In the genomic region with DNA sequence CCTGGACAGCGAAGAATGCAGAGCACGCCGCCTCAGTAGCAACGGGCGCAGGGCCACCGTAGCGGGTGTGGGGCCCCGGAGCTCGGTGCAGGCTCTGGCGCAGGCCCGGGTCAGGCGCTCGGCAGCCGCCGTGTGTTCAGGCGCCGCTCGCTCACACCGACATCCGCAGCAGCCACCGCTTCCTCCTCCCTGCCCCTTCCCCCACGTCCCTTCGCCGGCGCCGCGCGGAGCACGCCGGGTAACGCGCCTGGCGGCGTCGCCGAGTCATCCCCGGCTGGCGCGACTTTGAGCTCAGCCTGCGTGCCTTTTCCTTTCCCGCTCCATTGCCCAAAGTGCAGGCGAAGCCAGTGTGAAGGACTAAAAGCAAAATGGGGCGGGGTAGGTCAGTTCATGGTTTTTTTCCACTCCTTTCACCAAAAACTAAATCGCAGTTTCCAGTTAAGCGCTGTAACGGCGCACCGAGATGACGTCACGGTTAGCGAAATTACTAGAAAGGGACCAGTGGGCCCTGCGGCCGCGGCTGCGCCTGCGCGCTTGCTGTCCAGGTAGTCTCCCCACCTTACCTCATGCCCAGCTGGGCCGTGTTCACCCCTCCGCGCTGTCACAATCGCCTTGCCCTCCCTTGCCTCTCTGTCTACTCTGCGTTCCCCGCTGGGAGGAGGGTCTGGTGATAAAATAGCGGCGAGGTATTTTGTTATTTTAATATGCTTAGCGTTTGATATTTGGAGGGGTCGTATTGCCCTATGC, we compare ENCODE assay signal across 8 cellular contexts. TPM values are rescaled to one million over a fixed set of nuclear protein-coding genes. Genes with fewer than 3 reads are reported as not detected.
DNase-seq lines count a peak whose midpoint lies in the region; ATAC-seq, FAIRE-seq and TF ChIP-seq lines count a peak whose summit lies in the region.

UBQLN1 (minus strand) TSS at position 191 of the 747 bp plus-strand sequence. CDS start 279 bp downstream, outside the sequence.

- peaks cover 46% of the 10 kb centered on the region for H3K79me2 ChIP-seq in OCI-LY1 (ENCODE audit: insufficient read depth, low read length)

- DNase-seq in D721Med (ENCODE audit: insufficient read length, low spot score) (peak; percentile 82), HuH-7 (ENCODE audit: low spot score) (peak; percentile 95), endothelial cell (ENCODE audit: low spot score) (peak; percentile 84), mesothelial cell of epicardium (ENCODE audit: low spot score in 2 of 2, unreplicated experiment in 2 of 2) (peak; percentile 93)
- peak; percentile 91 for DNase-seq in activated CD8-positive, alpha-beta memory T cell treated with anti-CD3 and anti-CD28 coated beads, Interleukin-2, amount 50 U/mL, for 4 hours
- DNase-seq in stimulated activated CD8-positive, alpha-beta memory T cell treated with anti-CD3 and anti-CD28 coated beads, Interleukin-15, amount 100 ng/mL, for 4 hours (ENCODE audit: low read depth in 2 of 2), result peak; percentile 81 to 84

- H3K9me3 Mint-ChIP-seq in endothelial cell (ENCODE audit: unreplicated experiment), result no peaks in the 10 kb centered on the region
- peaks cover 3% of the 10 kb centered on the region for H3K9me3 Mint-ChIP-seq in mesothelial cell of epicardium

- H3F3A ChIP-seq in OCI-LY1 (ENCODE audit: insufficient read depth, low read length), result no peaks in the 10 kb centered on the region

- no peaks in the 10 kb centered on the region for H3K9me3 ChIP-seq in OCI-LY1 (ENCODE audit: low read length)

- H3K27me3 Mint-ChIP-seq in endothelial cell (ENCODE audit: unreplicated experiment), result peaks cover 22% of the 10 kb centered on the region
- no peaks in the 10 kb centered on the region for H3K27me3 Mint-ChIP-seq in mesothelial cell of epicardium (ENCODE audit: low read depth)

- no peaks in the 10 kb centered on the region for H4K20me1 ChIP-seq in OCI-LY1 (ENCODE audit: insufficient read depth, low read length)

- H3K27me3 ChIP-seq in OCI-LY1 (ENCODE audit: insufficient read depth, low read length), result no peaks in the 10 kb centered on the region

- H3K27ac Mint-ChIP-seq in endothelial cell (ENCODE audit: unreplicated experiment) (peak within 1 kb of the TSS; percentile 99), mesothelial cell of epicardium (peak within 1 kb of the TSS; percentile 100)

- TF ChIP-seq CTCF in D721Med (IDR thresholded peaks at IDR 0.05; ENCODE audit: insufficient read depth, missing control alignments) (no peak), OCI-LY1 (IDR thresholded peaks at IDR 0.05; ENCODE audit: low read length) (no peak), endothelial cell (IDR thresholded peaks at IDR 0.05; ENCODE audit: unreplicated experiment) (no peak), mesothelial cell of epicardium (IDR thresholded peaks at IDR 0.05; ENCODE audit: unreplicated experiment) (no peak)

- H3K4me1 Mint-ChIP-seq in endothelial cell (ENCODE audit: unreplicated experiment) (peaks cover 31% of the 10 kb centered on the region), mesothelial cell of epicardium (peaks cover 24% of the 10 kb centered on the region)

- H2AFZ ChIP-seq in OCI-LY1 (ENCODE audit: low read length), result no peak within 1 kb of the TSS

- peak within 1 kb of the TSS; percentile 94 for H3K4me3 Mint-ChIP-seq in endothelial cell (ENCODE audit: unreplicated experiment)
- peak within 1 kb of the TSS; percentile 95 for H3K4me3 Mint-ChIP-seq in mesothelial cell of epicardium

- H3K9me2 ChIP-seq in OCI-LY1 (ENCODE audit: low read depth, low read length), result no peaks in the 10 kb centered on the region

- FAIRE-seq in D721Med (lab: Jason Lieb, UNC), result no peak

- H3K4me1 ChIP-seq in OCI-LY1 (ENCODE audit: insufficient read depth, low read length, severe bottlenecking), result peaks cover 42% of the 10 kb centered on the region

- H3K36me3 ChIP-seq in OCI-LY1 (ENCODE audit: insufficient read depth, low read length), result peaks cover 21% of the 10 kb centered on the region

- H3K36me3 Mint-ChIP-seq in endothelial cell (ENCODE audit: low read depth, unreplicated experiment) (peaks cover 12% of the 10 kb centered on the region), mesothelial cell of epicardium (peaks cover 6% of the 10 kb centered on the region)

- H3K27ac ChIP-seq in OCI-LY1 (ENCODE audit: low read depth, low read length, poor library complexity, severe bottlenecking), result peak within 1 kb of the TSS; percentile 84

- H3K4me3 ChIP-seq in OCI-LY1 (ENCODE audit: low read depth, low read length, poor library complexity, severe bottlenecking), result peak within 1 kb of the TSS; percentile 97

- H3K4me2 ChIP-seq in OCI-LY1 (ENCODE audit: low read length), result peak within 1 kb of the TSS; percentile 74

- peak within 1 kb of the TSS; percentile 98 for H3K9ac ChIP-seq in OCI-LY1 (ENCODE audit: low read length)

- ATAC-seq in GM21526 (IDR thresholded peaks at IDR 0.05; ENCODE audit: low FRiP score, unreplicated experiment), result peak; percentile 66

RNA-seq across cellular contexts. Expression of gene UBQLN1, which starts in this region (rescaled TPM):
- total RNA-seq in endothelial cell (ENCODE audit: unreplicated experiment) (102 TPM), mesothelial cell of epicardium (91.5 to 96.6 TPM (median 92.1 TPM) in 3 replicates)

Comparison
In these comparisons a context has a peak if more than half of its experiments do, and no peak if none do; other contexts are left out.
1. Peak in every context shown above with its lines: DNase-seq, ATAC-seq, H3K4me3 ChIP-seq and H3K27ac ChIP-seq.